ENCODE assay signal across 21 cellular contexts in the genomic region with DNA sequence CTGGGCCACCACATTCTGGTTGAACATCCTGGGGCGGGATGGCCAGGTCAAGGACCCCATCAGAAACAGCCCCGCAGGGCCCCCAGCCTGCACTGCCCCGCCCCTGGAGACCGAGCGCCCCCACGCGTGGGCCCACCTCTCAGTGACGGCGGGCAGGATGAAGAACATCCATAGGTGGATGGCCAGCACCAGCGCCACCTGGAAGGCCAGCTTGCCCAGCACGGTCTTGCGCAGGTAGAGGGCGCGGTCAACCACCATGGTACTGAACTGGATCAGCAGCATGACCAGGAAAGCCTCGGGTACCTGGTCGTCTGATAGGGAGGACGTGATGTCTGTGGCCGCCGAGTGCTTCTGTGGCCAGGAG.
"Had no signal": no experiment of that assay in that cellular context is flagged by ENCODE, and none has a peak within 500 bp of the region (broad histone marks: within the 10 kb centered on the region; RNA-seq: fewer than 3 reads in every experiment).

No MANE protein-coding gene starts in this region.

- H3K36me3 ChIP-seq: uterus had no signal

- H3K4me3 ChIP-seq: body of pancreas, hepatocyte, SJCRH30, skin epidermis, tibial artery, uterus had no signal

- H3K9me3 Mint-ChIP-seq: activated naive CD4-positive, alpha-beta T cell treated with anti-CD3 and anti-CD28 coated beads, Interleukin-2, amount 50 U/mL, for 72 hours; activated T-helper 2 cell treated with anti-CD3 and anti-CD28 coated beads, Interferon-gamma antibody, Interleukin-2, Interleukin-4, amounts not matched to agents 10 μg/mL and 5 μg/mL and 100 μg/mL, durations not matched to agents 14 hours and 24 hours and 36 hours; naive B cell had no signal

- H3K9me3 ChIP-seq: body of pancreas, SJCRH30, tibial artery, uterus had no signal

- H3K4me2 ChIP-seq: hepatocyte had no signal

- H3K27me3 ChIP-seq: body of pancreas, hepatocyte, SJCRH30, tibial artery, uterus had no signal

- H3K27ac Mint-ChIP-seq: activated T-helper 2 cell treated with anti-CD3 and anti-CD28 coated beads, Interferon-gamma antibody, Interleukin-2, Interleukin-4, amounts not matched to agents 10 μg/mL and 5 μg/mL and 100 μg/mL, durations not matched to agents 14 hours and 24 hours and 36 hours had no signal

- H3K4me3 Mint-ChIP-seq: naive B cell had no signal

- H3K79me2 ChIP-seq: hepatocyte, parathyroid adenoma had no signal

- H3K4me1 ChIP-seq: body of pancreas, parathyroid adenoma, SJCRH30, tibial artery, uterus had no signal

- H3K27ac ChIP-seq: body of pancreas, hepatocyte, parathyroid adenoma, SJCRH30, skin epidermis, tibial artery had no signal

- DNase-seq: activated CD4-positive, alpha-beta T cell treated with anti-CD3 and anti-CD28 coated beads, Interleukin-2, amount 50 U/mL, for 1 hour; activated T-cell treated with anti-CD3 and anti-CD28 coated beads for 4 hours; body of pancreas; central memory CD4-positive, alpha-beta T cell; cortex of kidney; effector memory CD4-positive, alpha-beta T cell; islet precursor cell; naive B cell; retina; SJCRH30; stimulated activated CD4-positive, alpha-beta T cell treated with anti-CD3 and anti-CD28 coated beads, Interleukin-4, amount 100 ng/mL, for 24 hours; stimulated activated CD8-positive, alpha-beta memory T cell treated with anti-CD3 and anti-CD28 coated beads, Interleukin-4, amount 100 ng/mL, for 48 hours; T-helper 9 cell; tibial artery had no signal

- ATAC-seq: activated naive CD4-positive, alpha-beta T cell treated with anti-CD3 and anti-CD28 coated beads, Interleukin-2, amount 50 U/mL, for 72 hours; body of pancreas; left lobe of liver had no signal

- H3K27me3 Mint-ChIP-seq: naive B cell had no signal

- H2AFZ ChIP-seq: hepatocyte, parathyroid adenoma had no signal

- H3K9ac ChIP-seq: parathyroid adenoma had no signal
